ENCODE assay signal across 8 cellular contexts in genomic region chr6:137033828-137034227, GRCh38. TPM values are rescaled to one million over a fixed set of nuclear protein-coding genes. Genes with fewer than 3 reads are reported as not detected.
DNase-seq lines count a peak whose midpoint lies in the region; ATAC-seq and TF ChIP-seq lines count a peak whose summit lies in the region.

No MANE protein-coding gene starts in this region.

- no peaks in the 10 kb centered on the region for H3F3A ChIP-seq in PC-3 (ENCODE audit: low read length, unreplicated experiment)

- in situ Hi-C loops in HAP-1 (cut with MboI; ENCODE audit: low sequenced_read_pairs): no loop called here

- H3K27ac Mint-ChIP-seq in activated naive CD4-positive, alpha-beta T cell treated with anti-CD3 and anti-CD28 coated beads, Interleukin-2, amount 50 U/mL, for 72 hours: peak overlapping the region in 1 of 2 donors; percentile 68

- no peaks in the 10 kb centered on the region for H3K9me2 ChIP-seq in PC-3 (replicated peaks; ENCODE audit: low read length)

- no peak overlapping the region for H3K4me2 ChIP-seq in PC-3 (ENCODE audit: low read length)

- CTCF ChIA-PET in PC-3 (lab: Charles Lee): no interaction called here

- no peak for TF ChIP-seq CTCF in PC-3 (conservative IDR thresholded peaks at IDR 0.05; ENCODE audit: low read depth, low read length)

- H3K4me1 ChIP-seq in PC-3 (ENCODE audit: insufficient read depth, low read length) (peaks cover 13% of the 10 kb centered on the region), HAP-1 (no peaks in the 10 kb centered on the region)

- H3K9me3 Mint-ChIP-seq in activated naive CD4-positive, alpha-beta T cell treated with anti-CD3 and anti-CD28 coated beads, Interleukin-2, amount 50 U/mL, for 72 hours: peaks cover 0 to 3% of the 10 kb centered on the region in 2 donors

- no peaks in the 10 kb centered on the region for H3K79me2 ChIP-seq in PC-3 (ENCODE audit: low read length)

- DNase-seq in PC-3 (peak; percentile 80), HuH-7.5 (ENCODE audit: low spot score) (no peak), HAP-1 (ENCODE audit: low spot score in 2 of 2) (no peak)
- DNase-seq in activated naive CD4-positive, alpha-beta T cell treated with anti-CD3 and anti-CD28 coated beads, Interleukin-2, amount 50 U/mL, for 72 hours (ENCODE audit: low spot score in 2 of 2): peak; percentile 58 to 64
- DNase-seq in stimulated activated naive CD4-positive, alpha-beta T cell treated with Interleukin-2 at 50 U/mL for 16 hours (lab: John Stamatoyannopoulos, UW): peak; percentile 43

- H3K36me3 ChIP-seq in PC-3 (ENCODE audit: low read depth, low read length) (no peaks in the 10 kb centered on the region), HAP-1 (replicated peaks) (no peaks in the 10 kb centered on the region)

- POLR2A ChIA-PET in PC-3 (lab: Charles Lee; ENCODE audit: unreplicated experiment): no interaction called here

- no peak overlapping the region for H2AFZ ChIP-seq in PC-3 (ENCODE audit: low read length)

- H3K9ac ChIP-seq in PC-3 (ENCODE audit: low read length): no peak overlapping the region

- TF ChIP-seq POLR2A in GM18505 (IDR thresholded peaks at IDR 0.05; ENCODE audit: borderline replicate concordance, extremely low read depth, insufficient read depth, insufficient read length): no peak

- H3K27me3 ChIP-seq in PC-3 (ENCODE audit: low read length): no peaks in the 10 kb centered on the region
- H3K27me3 ChIP-seq in HAP-1 (ENCODE audit: low read depth): no peaks in the 10 kb centered on the region

- H3K9me3 ChIP-seq in PC-3 (ENCODE audit: low read length) (no peaks in the 10 kb centered on the region), HAP-1 (no peaks in the 10 kb centered on the region)

- BruUV-seq in PC-3 (replicated peaks; lab: Mats Ljungman, UMichigan): no TSS peak

- H3K36me3 Mint-ChIP-seq in activated naive CD4-positive, alpha-beta T cell treated with anti-CD3 and anti-CD28 coated beads, Interleukin-2, amount 50 U/mL, for 72 hours: peaks cover 5 to 6% of the 10 kb centered on the region in 2 donors

- H4K20me1 ChIP-seq in PC-3 (ENCODE audit: low read length): no peaks in the 10 kb centered on the region

- intact Hi-C loops in PC-3 (cut with micrococcal nuclease): no loop called here

- ATAC-seq in GM18505 (IDR thresholded peaks at IDR 0.05; ENCODE audit: unreplicated experiment): peak; percentile 92
- peak; percentile 98 for ATAC-seq in HG02678 (IDR thresholded peaks at IDR 0.05; ENCODE audit: unreplicated experiment)
- peak; percentile 76 for ATAC-seq in PC-3
- ATAC-seq in activated naive CD4-positive, alpha-beta T cell treated with anti-CD3 and anti-CD28 coated beads, Interleukin-2, amount 50 U/mL, for 72 hours: peak; percentile 98 to 99
- ATAC-seq in GM21526 (IDR thresholded peaks at IDR 0.05; ENCODE audit: low FRiP score, unreplicated experiment): no peak

- H3K27ac ChIP-seq in PC-3 (ENCODE audit: low read length): peak overlapping the region; percentile 55

- H3K4me3 ChIP-seq in PC-3 (ENCODE audit: low read length): no peak overlapping the region
- no peak overlapping the region for H3K4me3 ChIP-seq in HAP-1

RNA-seq across cellular contexts. Expression of gene IL20RA, which starts 10.9 kb away (rescaled TPM):
- total RNA-seq in PC-3 (2014; rRNA removed): 3.5 and 6.0 TPM in 2 replicates
- not detected for total RNA-seq in activated naive CD4-positive, alpha-beta T cell treated with anti-CD3 and anti-CD28 coated beads, Interleukin-2, amount 50 U/mL, for 72 hours

Comparison
In these comparisons a context has a peak if more than half of its experiments do, and no peak if none do; other contexts are left out.
1. DNase-seq: peak in PC-3 (single experiment), activated naive CD4-positive, alpha-beta T cell treated with anti-CD3 and anti-CD28 coated beads, Interleukin-2, amount 50 U/mL, for 72 hours (2 of 2) and stimulated activated naive CD4-positive, alpha-beta T cell treated with Interleukin-2 at 50 U/mL for 16 hours (single experiment); none in HuH-7.5 (single experiment) and HAP-1 (0 of 2).